In the genomic region with DNA sequence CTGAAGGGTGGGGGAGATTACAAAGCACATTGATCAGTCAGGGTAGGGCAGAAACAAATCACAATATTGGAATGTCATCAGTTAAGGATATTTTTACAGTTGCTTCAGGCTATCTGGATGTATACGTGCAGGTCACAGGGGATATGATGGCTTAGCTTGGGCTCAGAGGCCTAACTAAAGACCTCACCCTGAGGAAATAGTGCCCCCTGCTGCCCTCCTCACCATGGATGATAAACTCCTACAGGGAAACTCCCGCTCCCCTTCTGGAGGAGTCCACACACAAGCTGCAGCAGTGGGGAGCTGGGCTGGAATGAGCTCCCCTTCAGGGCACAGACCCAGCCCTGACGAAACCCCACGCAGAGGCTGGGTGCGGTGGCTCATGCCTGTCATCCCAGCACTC, we compare ENCODE assay signal across 1 cellular context.
A peak's percentile ranks its signal among the peaks of the same experiment; 100 is the strongest.
TF ChIP-seq lines count a peak whose summit lies in the region.

No MANE protein-coding gene starts in this region.

TF ChIP-seq in HepG2, 621 proteins besides CTCF, POLR2A, EP300 and RAD21 (continued from another document):
- TF ChIP-seq, protein P1, sequence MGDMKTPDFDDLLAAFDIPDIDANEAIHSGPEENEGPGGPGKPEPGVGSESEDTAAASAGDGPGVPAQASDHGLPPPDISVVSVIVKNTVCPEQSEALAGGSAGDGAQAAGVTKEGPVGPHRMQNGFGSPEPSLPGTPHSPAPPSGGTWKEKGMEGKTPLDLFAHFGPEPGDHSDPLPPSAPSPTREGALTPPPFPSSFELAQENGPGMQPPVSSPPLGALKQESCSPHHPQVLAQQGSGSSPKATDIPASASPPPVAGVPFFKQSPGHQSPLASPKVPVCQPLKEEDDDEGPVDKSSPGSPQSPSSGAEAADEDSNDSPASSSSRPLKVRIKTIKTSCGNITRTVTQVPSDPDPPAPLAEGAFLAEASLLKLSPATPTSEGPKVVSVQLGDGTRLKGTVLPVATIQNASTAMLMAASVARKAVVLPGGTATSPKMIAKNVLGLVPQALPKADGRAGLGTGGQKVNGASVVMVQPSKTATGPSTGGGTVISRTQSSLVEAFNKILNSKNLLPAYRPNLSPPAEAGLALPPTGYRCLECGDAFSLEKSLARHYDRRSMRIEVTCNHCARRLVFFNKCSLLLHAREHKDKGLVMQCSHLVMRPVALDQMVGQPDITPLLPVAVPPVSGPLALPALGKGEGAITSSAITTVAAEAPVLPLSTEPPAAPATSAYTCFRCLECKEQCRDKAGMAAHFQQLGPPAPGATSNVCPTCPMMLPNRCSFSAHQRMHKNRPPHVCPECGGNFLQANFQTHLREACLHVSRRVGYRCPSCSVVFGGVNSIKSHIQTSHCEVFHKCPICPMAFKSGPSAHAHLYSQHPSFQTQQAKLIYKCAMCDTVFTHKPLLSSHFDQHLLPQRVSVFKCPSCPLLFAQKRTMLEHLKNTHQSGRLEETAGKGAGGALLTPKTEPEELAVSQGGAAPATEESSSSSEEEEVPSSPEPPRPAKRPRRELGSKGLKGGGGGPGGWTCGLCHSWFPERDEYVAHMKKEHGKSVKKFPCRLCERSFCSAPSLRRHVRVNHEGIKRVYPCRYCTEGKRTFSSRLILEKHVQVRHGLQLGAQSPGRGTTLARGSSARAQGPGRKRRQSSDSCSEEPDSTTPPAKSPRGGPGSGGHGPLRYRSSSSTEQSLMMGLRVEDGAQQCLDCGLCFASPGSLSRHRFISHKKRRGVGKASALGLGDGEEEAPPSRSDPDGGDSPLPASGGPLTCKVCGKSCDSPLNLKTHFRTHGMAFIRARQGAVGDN (CRISPR knock-in tag; IDR thresholded peaks at IDR 0.05) = 0 out of 2 replicates have a peak, but pooled peaks have one; percentile 28
TF ChIP-seq in HepG2: peak in this region for 3; not testable (repeated sequence) for 618.
